8 cellular contexts compared by ENCODE assay signal in the genomic region with DNA sequence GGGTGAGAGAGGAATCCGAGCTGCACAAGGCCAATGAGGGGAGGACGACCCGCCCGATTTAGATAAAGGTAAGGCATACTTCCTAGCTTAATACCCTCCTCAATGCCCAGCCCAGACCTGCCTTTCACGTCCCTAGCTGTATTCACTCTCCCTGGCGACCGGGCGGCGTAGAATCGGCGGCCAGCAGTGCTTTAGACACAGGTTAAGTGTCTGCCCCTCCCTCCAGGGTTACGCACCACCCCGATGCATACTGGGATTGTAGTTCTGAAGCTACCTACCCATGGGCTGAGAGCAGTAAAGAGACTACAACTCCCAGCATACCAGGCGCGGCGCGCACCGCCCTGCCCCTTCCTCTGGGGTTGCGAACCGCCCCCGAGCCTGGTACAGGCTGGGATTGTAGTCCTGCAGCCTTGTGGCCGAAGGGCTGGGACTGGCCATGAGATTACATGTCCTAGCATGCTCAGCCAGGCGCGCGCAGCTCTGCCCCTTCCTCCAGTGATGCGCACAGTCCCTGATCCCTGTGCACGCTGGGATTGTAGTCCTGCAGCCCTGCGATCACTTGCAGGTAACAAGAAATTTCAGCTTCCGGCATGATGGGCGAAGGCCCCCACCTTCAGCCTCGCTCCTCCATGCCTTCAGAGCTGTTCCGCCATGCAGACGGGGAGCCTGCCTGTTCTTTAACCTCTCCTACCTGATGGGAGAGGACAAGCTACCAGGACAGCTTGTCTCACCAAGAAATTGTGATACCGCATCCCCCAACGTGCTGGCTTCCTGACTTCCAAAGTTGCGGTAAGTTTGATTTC. TPM values are rescaled to one million over a fixed set of nuclear protein-coding genes. Genes with fewer than 3 reads are reported as not detected.
DNase-seq lines count a peak whose midpoint lies in the region; ATAC-seq, FAIRE-seq and TF ChIP-seq lines count a peak whose summit lies in the region.

No MANE protein-coding gene starts in this region.

- no peak overlapping the region for H2AK5ac ChIP-seq in mesenchymal stem cell (ENCODE audit: low read length, severe bottlenecking)

- peaks cover 9% of the 10 kb centered on the region for H3K9me3 Mint-ChIP-seq in Caco-2 (ENCODE audit: unreplicated experiment)
- H3K9me3 Mint-ChIP-seq in activated CD8-positive, alpha-beta memory T cell treated with anti-CD3 and anti-CD28 coated beads, Interleukin-2, amount 10 ng/mL, durations not matched to agents 7 days and 5 days (ENCODE audit: low read depth): peaks cover 14% of the 10 kb centered on the region

- H2BK15ac ChIP-seq in mesenchymal stem cell (ENCODE audit: low read depth, poor library complexity, severe bottlenecking): no peak overlapping the region

- DNase-seq in Caco-2 (peak; percentile 99), HTR-8/SVneo (ENCODE audit: insufficient read length, low spot score) (peak; percentile 98), NOMO-1 treated with DMSO at 0.1 percent for 48 hours (lab: John Stamatoyannopoulos, UW; ENCODE audit: unreplicated experiment) (peak; percentile 98), mesenchymal stem cell (peak; percentile 100)
- peak; percentile 96 for DNase-seq in activated CD8-positive, alpha-beta memory T cell treated with anti-CD3 and anti-CD28 coated beads, Interleukin-2, amount 10 ng/mL, durations not matched to agents 7 days and 5 days
- peak; percentile 68 for DNase-seq in stimulated activated CD8-positive, alpha-beta memory T cell treated with anti-CD3 and anti-CD28 coated beads, Interleukin-12 subunit alpha, Interleukin-12 subunit beta, amount 100 ng/mL, for 24 hours (ENCODE audit: extremely low read depth)

- H2BK120ac ChIP-seq in mesenchymal stem cell (ENCODE audit: low read depth, low read length): no peak overlapping the region

- H3K18ac ChIP-seq in mesenchymal stem cell (ENCODE audit: low read depth in 1 of 2, low read length in 2 of 2): peak overlapping the region; percentile 49 to 92

- H3K4ac ChIP-seq in mesenchymal stem cell (ENCODE audit: low read depth in 1 of 2, low read length in 2 of 2): no peak overlapping the region

- CTCF ChIA-PET in Caco-2 (lab: Charles Lee): interaction anchor here (0.8 to 1.3 kb wide), 2 partner anchors 44 to 108 kb away, joined by 3 to 8 read pairs; a partner anchor contains a TSS
- CTCF ChIA-PET in activated CD8-positive, alpha-beta memory T cell treated with anti-CD3 and anti-CD28 coated beads, Interleukin-2, amount 10 ng/mL, durations not matched to agents 7 days and 5 days (lab: Charles Lee): interaction anchor here (0.9 to 1.4 kb wide), 9 partner anchors 12 to 462 kb away, joined by 3 to 6 read pairs (median 4); a partner anchor contains a TSS

- peak overlapping the region; percentile 73 for H3K4me2 ChIP-seq in mesenchymal stem cell (ENCODE audit: low read length, poor library complexity, severe bottlenecking)

- no peak overlapping the region for H2BK5ac ChIP-seq in mesenchymal stem cell (ENCODE audit: low read depth, low read length, poor library complexity, severe bottlenecking)

- intact Hi-C loops in Caco-2 (cut with micrococcal nuclease; ENCODE audit: unreplicated experiment): loop anchor here (1.0 to 2.0 kb wide), 5 partner anchors 43 to 124 kb away; a partner anchor contains a TSS

- no peaks in the 10 kb centered on the region for H3K36me3 ChIP-seq in Caco-2 (ENCODE audit: control insufficient read depth, insufficient read depth, low read length)
- H3K36me3 ChIP-seq in endocrine pancreas (ENCODE audit: control insufficient read depth, insufficient read depth, low read length): no peaks in the 10 kb centered on the region
- H3K36me3 ChIP-seq in mesenchymal stem cell (ENCODE audit: control insufficient read depth in 1 of 2, insufficient read depth in 2 of 2, low read depth in 1 of 2, low read length in 2 of 2): peaks cover 3 to 13% of the 10 kb centered on the region in 2 experiments

- H3K27ac ChIP-seq in mesenchymal stem cell (ENCODE audit: low read length, poor library complexity, severe bottlenecking): peak overlapping the region; percentile 85

- H3K36me3 Mint-ChIP-seq in Caco-2 (ENCODE audit: insufficient read depth, unreplicated experiment): peaks cover 9% of the 10 kb centered on the region
- peaks cover 42% of the 10 kb centered on the region for H3K36me3 Mint-ChIP-seq in activated CD8-positive, alpha-beta memory T cell treated with anti-CD3 and anti-CD28 coated beads, Interleukin-2, amount 10 ng/mL, durations not matched to agents 7 days and 5 days

- peak overlapping the region; percentile 92 for H4K8ac ChIP-seq in mesenchymal stem cell (ENCODE audit: low read length)

- H3K27ac Mint-ChIP-seq in Caco-2 (ENCODE audit: unreplicated experiment): peak overlapping the region; percentile 95
- peak overlapping the region; percentile 92 for H3K27ac Mint-ChIP-seq in activated CD8-positive, alpha-beta memory T cell treated with anti-CD3 and anti-CD28 coated beads, Interleukin-2, amount 10 ng/mL, durations not matched to agents 7 days and 5 days

- H3K4me3 ChIP-seq in Caco-2 (ENCODE audit: low read depth, low read length) (peak overlapping the region; percentile 72), endocrine pancreas (ENCODE audit: control insufficient read depth, insufficient read depth, low read length) (peak overlapping the region; percentile 74), mesenchymal stem cell (ENCODE audit: insufficient read depth in 1 of 2, low read depth in 1 of 2, low read length in 2 of 2) (peak overlapping the region; percentile 69 to 96)

- peaks cover 17% of the 10 kb centered on the region for H3K4me1 Mint-ChIP-seq in Caco-2 (ENCODE audit: low read depth, unreplicated experiment)
- H3K4me1 Mint-ChIP-seq in activated CD8-positive, alpha-beta memory T cell treated with anti-CD3 and anti-CD28 coated beads, Interleukin-2, amount 10 ng/mL, durations not matched to agents 7 days and 5 days: peaks cover 42% of the 10 kb centered on the region

- POLR2A ChIA-PET in Caco-2 (lab: Charles Lee): interaction anchor here (0.5 to 2.3 kb wide), 10 partner anchors 43 to 1621 kb away, joined by 3 to 25 read pairs (median 6); a partner anchor contains a TSS

- peak; percentile 99 for FAIRE-seq in HTR-8/SVneo (lab: Jason Lieb, UNC)

- WGBS in mesenchymal stem cell: 1% methylated on average over 36 of the region's 36 CpGs

- H3K9ac ChIP-seq in endocrine pancreas (ENCODE audit: control insufficient read depth, insufficient read depth, low read length) (peak overlapping the region; percentile 69), mesenchymal stem cell (ENCODE audit: low read length) (peak overlapping the region; percentile 95)

- H3K4me3 Mint-ChIP-seq in Caco-2 (ENCODE audit: unreplicated experiment): peak overlapping the region; percentile 98
- peak overlapping the region; percentile 98 for H3K4me3 Mint-ChIP-seq in activated CD8-positive, alpha-beta memory T cell treated with anti-CD3 and anti-CD28 coated beads, Interleukin-2, amount 10 ng/mL, durations not matched to agents 7 days and 5 days

- H3K79me1 ChIP-seq in mesenchymal stem cell (replicated peaks; ENCODE audit: low read length, poor library complexity, severe bottlenecking): peaks cover 21% of the 10 kb centered on the region

- no peak overlapping the region for H3K23ac ChIP-seq in mesenchymal stem cell (ENCODE audit: low read length in 2 of 2)

- TF ChIP-seq CTCF in Caco-2 (IDR thresholded peaks at IDR 0.05; ENCODE audit: insufficient read depth in 1 of 2, low read depth in 1 of 2, low read length in 1 of 2, severe bottlenecking in 1 of 2, unreplicated experiment in 1 of 2): no peak

- peak overlapping the region; percentile 24 for H4K91ac ChIP-seq in mesenchymal stem cell (ENCODE audit: low read length)

- H3K9me3 ChIP-seq in Caco-2: no peaks in the 10 kb centered on the region
- H3K9me3 ChIP-seq in endocrine pancreas (ENCODE audit: control insufficient read depth, low read length): no peaks in the 10 kb centered on the region
- peaks cover 21% of the 10 kb centered on the region for H3K9me3 ChIP-seq in mesenchymal stem cell (ENCODE audit: control insufficient read depth, low read length)

- peak; percentile 98 for ATAC-seq in GM21381 (IDR thresholded peaks at IDR 0.05; ENCODE audit: unreplicated experiment)
- peak; percentile 100 for ATAC-seq in activated CD8-positive, alpha-beta memory T cell treated with anti-CD3 and anti-CD28 coated beads, Interleukin-2, amount 10 ng/mL, durations not matched to agents 7 days and 5 days

- no TSS peak for BruUV-seq in Caco-2 (replicated peaks; lab: Mats Ljungman, UMichigan)

- no peak overlapping the region for H2BK12ac ChIP-seq in mesenchymal stem cell (ENCODE audit: low read length in 2 of 2)

- peak overlapping the region; percentile 33 for H2AFZ ChIP-seq in mesenchymal stem cell (ENCODE audit: low read depth, low read length)

- no peaks in the 10 kb centered on the region for H3K27me3 ChIP-seq in Caco-2 (replicated peaks; ENCODE audit: control insufficient read depth, insufficient read depth, low read length)
- H3K27me3 ChIP-seq in endocrine pancreas (ENCODE audit: control insufficient read depth, insufficient read depth, low read length): no peaks in the 10 kb centered on the region
- H3K27me3 ChIP-seq in mesenchymal stem cell (ENCODE audit: control insufficient read depth in 1 of 2, insufficient read depth in 1 of 2, low read length in 2 of 2): no peaks in the 10 kb centered on the region

- H3K27me3 Mint-ChIP-seq in Caco-2 (ENCODE audit: insufficient read depth, unreplicated experiment): no peaks in the 10 kb centered on the region
- H3K27me3 Mint-ChIP-seq in activated CD8-positive, alpha-beta memory T cell treated with anti-CD3 and anti-CD28 coated beads, Interleukin-2, amount 10 ng/mL, durations not matched to agents 7 days and 5 days: no peaks in the 10 kb centered on the region

- H3K4me1 ChIP-seq in Caco-2: peaks cover 12% of the 10 kb centered on the region
- H3K4me1 ChIP-seq in endocrine pancreas (ENCODE audit: control insufficient read depth, insufficient read depth, low read length): peaks cover 4% of the 10 kb centered on the region
- no peaks in the 10 kb centered on the region for H3K4me1 ChIP-seq in mesenchymal stem cell (ENCODE audit: control insufficient read depth, insufficient read depth, low read depth, low read length)

- peak overlapping the region in 1 of 2 experiments; percentile 87 for H3K14ac ChIP-seq in mesenchymal stem cell (ENCODE audit: low read length in 2 of 2)

RNA-seq across cellular contexts. Expression of a gene that starts 43.5 kb away (rescaled TPM):
- total RNA-seq in Caco-2 (2022): 4.5 and 4.9 TPM in 2 replicates
- 1 to 10 TPM; 5.6 to 6.9 TPM for total RNA-seq in activated CD8-positive, alpha-beta memory T cell treated with anti-CD3 and anti-CD28 coated beads, Interleukin-2, amount 10 ng/mL, durations not matched to agents 7 days and 5 days
- polyA plus RNA-seq in mesenchymal stem cell (2013, experiment 1 of 2): 1.3 TPM
- polyA plus RNA-seq in mesenchymal stem cell (2013, experiment 2 of 2): 1.3 TPM

RNA-seq across cellular contexts. Expression of a gene that starts 45.1 kb away (rescaled TPM):
- 8.1 and 9.4 TPM in 2 replicates for total RNA-seq in Caco-2 (2022)
- 10 to 100 TPM; 16.8 to 27.4 TPM for total RNA-seq in activated CD8-positive, alpha-beta memory T cell treated with anti-CD3 and anti-CD28 coated beads, Interleukin-2, amount 10 ng/mL, durations not matched to agents 7 days and 5 days
- polyA plus RNA-seq in mesenchymal stem cell (2013, experiment 1 of 2): 8.5 TPM
- polyA plus RNA-seq in mesenchymal stem cell (2013, experiment 2 of 2): 8.5 TPM

Comparison
In these comparisons a context has a peak if more than half of its experiments do, and no peak if none do; other contexts are left out.
1. Peak in every context shown above with its lines: DNase-seq, ATAC-seq, H3K4me3 ChIP-seq and H3K27ac ChIP-seq.